Comparison of ENCODE assay signal across 19 cellular contexts in the genomic region with DNA sequence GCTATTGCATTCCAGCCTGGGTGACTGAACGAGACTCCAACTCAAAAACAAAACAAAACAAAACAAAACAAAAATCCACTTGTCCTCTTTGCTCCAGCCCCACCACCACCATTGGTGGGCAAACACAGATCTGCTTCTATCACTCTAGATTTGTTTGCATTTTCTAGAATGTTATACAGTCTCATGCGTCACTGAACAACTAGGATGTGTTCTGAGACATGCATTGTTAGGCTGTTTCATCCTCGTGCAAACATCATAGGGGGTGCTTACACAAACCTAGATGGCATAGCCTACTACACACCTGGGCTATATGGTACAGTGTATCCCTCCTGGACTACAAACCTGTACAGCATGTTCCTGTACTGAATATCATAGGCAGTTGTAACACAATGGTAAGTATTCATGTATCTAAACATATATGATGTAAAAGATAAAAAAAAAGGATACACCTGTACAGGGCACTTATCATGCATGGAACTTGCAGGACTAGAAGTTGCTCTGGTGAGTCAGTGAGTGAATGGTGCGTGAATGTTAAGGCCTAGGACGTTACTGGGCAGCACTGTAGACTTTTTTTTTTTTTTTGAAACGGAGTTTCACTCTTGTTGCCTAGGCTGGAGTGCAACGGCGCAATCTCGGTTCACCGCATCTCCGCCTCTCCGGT. TPM values are rescaled to one million over a fixed set of nuclear protein-coding genes. Genes with fewer than 3 reads are reported as not detected.
"Had no signal": no experiment of that assay in that cellular context is flagged by ENCODE, and none has a peak within 500 bp of the region (broad histone marks: within the 10 kb centered on the region; RNA-seq: fewer than 3 reads in every experiment).

No MANE protein-coding gene starts in this region.

- DNase-seq: KBM-7, NCI-H1092, NCI-H1105 treated with DMSO at 0.1 percent for 48 hours, NCI-H1417 treated with DMSO at 0.1 percent for 48 hours, NCI-H146, NCI-H1694 treated with DMSO at 0.1 percent for 48 hours, NCI-H1930, NCI-H2081, NCI-H2107, NCI-H2227 treated with DMSO at 0.1 percent for 48 hours, NCI-H524, NCI-H526 treated with DMSO at 0.1 percent for 48 hours, NCI-H748 treated with DMSO at 0.1 percent for 48 hours, Right ventricle myocardium superior, RPMI8226, SK-N-SH, SW 1271 had no signal

RNA-seq across cellular contexts. Expression of a gene that starts 45.3 kb away (rescaled TPM):
- total RNA-seq: LHCN-M2, Right ventricle myocardium superior, SK-MEL-5 had no signal
